Comparison of ENCODE assay signal across 30 cellular contexts in genomic region chr6:152360016-152360415, GRCh38.
"Had no signal": no experiment of that assay in that cellular context is flagged by ENCODE, and none has a peak within 500 bp of the region (broad histone marks: within the 10 kb centered on the region; RNA-seq: fewer than 3 reads in every experiment).

No MANE protein-coding gene starts in this region.

- H3K4me1 Mint-ChIP-seq: stimulated activated naive B cell treated with anti-CD40 and anti-IgM and Interleukin-4, amounts not matched to agents 10 μg/mL and 1 μg/mL and 100 μg/mL, for 72 hours had no signal

- H3K27me3 ChIP-seq: left lung, pancreas, stomach, testis, thyroid gland, transverse colon, upper lobe of left lung, vagina had no signal

- H3K36me3 Mint-ChIP-seq: naive thymus-derived CD8-positive, alpha-beta T cell; stimulated activated naive B cell treated with anti-CD40 and anti-IgM and Interleukin-4, amounts not matched to agents 10 μg/mL and 1 μg/mL and 100 μg/mL, for 72 hours had no signal

- DNase-seq: immature natural killer cell; kidney; left colon; left lung; lower lobe of right lung; mammary epithelial cell; mesenchymal stem cell; naive thymus-derived CD8-positive, alpha-beta T cell; nucleus accumbens; pancreas; posterior cingulate gyrus; retina; right cardiac atrium; stimulated activated CD4-positive, alpha-beta T cell treated with anti-CD3 and anti-CD28 coated beads, Interleukin-12 subunit alpha, Interleukin-12 subunit beta, amount 100 ng/mL, for 4 hours; stimulated activated CD4-positive, alpha-beta T cell treated with anti-CD3 and anti-CD28 coated beads, Interleukin-15, amount 100 ng/mL, for 24 hours; stimulated activated CD4-positive, alpha-beta T cell treated with anti-CD3 and anti-CD28 coated beads, Interleukin-2, amount 100 ng/mL, for 24 hours; stimulated activated CD4-positive, alpha-beta T cell treated with anti-CD3 and anti-CD28 coated beads, Interleukin-4, amount 100 ng/mL, for 1 hour; stimulated activated naive B cell treated with anti-CD40 and anti-IgM and Interleukin-4, amounts not matched to agents 10 μg/mL and 1 μg/mL and 100 μg/mL, for 72 hours; stimulated activated naive CD8-positive, alpha-beta T cell treated with anti-CD3 and anti-CD28 coated beads, Interleukin-15, Interleukin-2, amounts not matched to agents 100 U/mL and 50 U/mL, for 24 hours; stomach; testis; thyroid gland; transverse colon; upper lobe of left lung had no signal

- H3K9me3 Mint-ChIP-seq: immature natural killer cell; naive thymus-derived CD8-positive, alpha-beta T cell; nephron; neural crest cell; stimulated activated naive B cell treated with anti-CD40 and anti-IgM and Interleukin-4, amounts not matched to agents 10 μg/mL and 1 μg/mL and 100 μg/mL, for 72 hours had no signal

- H3K4me3 ChIP-seq: left lung, lower lobe of right lung, pancreas, prostate gland, skin epidermis, stomach, testis, thyroid gland, transverse colon, upper lobe of left lung, vagina had no signal

- ATAC-seq: left colon; left lung; lower lobe of right lung; naive thymus-derived CD8-positive, alpha-beta T cell; pancreas; right cardiac atrium; sciatic nerve; stimulated activated naive B cell treated with anti-CD40 and anti-IgM and Interleukin-4, amounts not matched to agents 10 μg/mL and 1 μg/mL and 100 μg/mL, for 72 hours; stimulated activated naive CD8-positive, alpha-beta T cell treated with anti-CD3 and anti-CD28 coated beads, Interleukin-15, Interleukin-2, amounts not matched to agents 100 U/mL and 50 U/mL, for 24 hours had no signal

- H3K4me1 ChIP-seq: left lung, lower lobe of right lung, pancreas, prostate gland, stomach, testis, thyroid gland, transverse colon, upper lobe of left lung, vagina had no signal

- H3K27ac Mint-ChIP-seq: immature natural killer cell; naive thymus-derived CD8-positive, alpha-beta T cell; nephron; stimulated activated naive B cell treated with anti-CD40 and anti-IgM and Interleukin-4, amounts not matched to agents 10 μg/mL and 1 μg/mL and 100 μg/mL, for 72 hours had no signal

- H3K27ac ChIP-seq: left lung, lower lobe of right lung, pancreas, prostate gland, skin epidermis, stomach, testis, thyroid gland, transverse colon, upper lobe of left lung, vagina had no signal

- H3K36me3 ChIP-seq: prostate gland, transverse colon had no signal

- H3K4me3 Mint-ChIP-seq: immature natural killer cell; naive thymus-derived CD8-positive, alpha-beta T cell; nephron; neural crest cell; stimulated activated naive B cell treated with anti-CD40 and anti-IgM and Interleukin-4, amounts not matched to agents 10 μg/mL and 1 μg/mL and 100 μg/mL, for 72 hours had no signal

- H3K9me3 ChIP-seq: left lung, lower lobe of right lung, pancreas, prostate gland, stomach, testis, thyroid gland, transverse colon, upper lobe of left lung, vagina had no signal
